ENCODE assay signal across 1 cellular context in genomic region chr17:38559025-38559879, GRCh38.
TF ChIP-seq lines count a peak whose summit lies in the region.

No MANE protein-coding gene starts in this region.

TF ChIP-seq in HepG2, 621 proteins besides CTCF, POLR2A, EP300 and RAD21 (continued from another document and continues in another):
- peak; percentile 14; the same call in 1 of the 2 replicates for TF ChIP-seq LCORL (IDR thresholded peaks at IDR 0.05)
- TF ChIP-seq LCORL (CRISPR knock-in tag; IDR thresholded peaks at IDR 0.05), result peak; percentile 81
- TF ChIP-seq SNAPC5 (CRISPR knock-in tag; IDR thresholded peaks at IDR 0.05; ENCODE audit: borderline replicate concordance), result no peak
- TF ChIP-seq CCDC6 (CRISPR knock-in tag; IDR thresholded peaks at IDR 0.05), result peak; percentile 79; the same call in 1 of the 2 replicates
- TF ChIP-seq FOXK2 (IDR thresholded peaks at IDR 0.05), result no peak
- TF ChIP-seq FOXO1 (CRISPR knock-in tag; IDR thresholded peaks at IDR 0.05), result no peak
- TF ChIP-seq ZNF430 (CRISPR knock-in tag; IDR thresholded peaks at IDR 0.05), result 0 out of 2 replicates have a peak, but pooled peaks have one; percentile 56
- TF ChIP-seq ZNF235 (CRISPR knock-in tag; IDR thresholded peaks at IDR 0.05; ENCODE audit: borderline replicate concordance), result no peak
- no peak for TF ChIP-seq ZNF512B (CRISPR knock-in tag; IDR thresholded peaks at IDR 0.05; ENCODE audit: borderline replicate concordance)
- TF ChIP-seq PAXIP1 (CRISPR knock-in tag; conservative IDR thresholded peaks at IDR 0.05), result peak; percentile 55; the same call in 1 of the 2 replicates
- TF ChIP-seq NFYC (CRISPR knock-in tag; IDR thresholded peaks at IDR 0.05), result no peak
- TF ChIP-seq CCAR2 (optimal IDR thresholded peaks at IDR 0.05; ENCODE audit: low read depth, low read length), result no peak
- no peak for TF ChIP-seq ADNP (CRISPR knock-in tag; IDR thresholded peaks at IDR 0.05)
- TF ChIP-seq, protein P1, sequence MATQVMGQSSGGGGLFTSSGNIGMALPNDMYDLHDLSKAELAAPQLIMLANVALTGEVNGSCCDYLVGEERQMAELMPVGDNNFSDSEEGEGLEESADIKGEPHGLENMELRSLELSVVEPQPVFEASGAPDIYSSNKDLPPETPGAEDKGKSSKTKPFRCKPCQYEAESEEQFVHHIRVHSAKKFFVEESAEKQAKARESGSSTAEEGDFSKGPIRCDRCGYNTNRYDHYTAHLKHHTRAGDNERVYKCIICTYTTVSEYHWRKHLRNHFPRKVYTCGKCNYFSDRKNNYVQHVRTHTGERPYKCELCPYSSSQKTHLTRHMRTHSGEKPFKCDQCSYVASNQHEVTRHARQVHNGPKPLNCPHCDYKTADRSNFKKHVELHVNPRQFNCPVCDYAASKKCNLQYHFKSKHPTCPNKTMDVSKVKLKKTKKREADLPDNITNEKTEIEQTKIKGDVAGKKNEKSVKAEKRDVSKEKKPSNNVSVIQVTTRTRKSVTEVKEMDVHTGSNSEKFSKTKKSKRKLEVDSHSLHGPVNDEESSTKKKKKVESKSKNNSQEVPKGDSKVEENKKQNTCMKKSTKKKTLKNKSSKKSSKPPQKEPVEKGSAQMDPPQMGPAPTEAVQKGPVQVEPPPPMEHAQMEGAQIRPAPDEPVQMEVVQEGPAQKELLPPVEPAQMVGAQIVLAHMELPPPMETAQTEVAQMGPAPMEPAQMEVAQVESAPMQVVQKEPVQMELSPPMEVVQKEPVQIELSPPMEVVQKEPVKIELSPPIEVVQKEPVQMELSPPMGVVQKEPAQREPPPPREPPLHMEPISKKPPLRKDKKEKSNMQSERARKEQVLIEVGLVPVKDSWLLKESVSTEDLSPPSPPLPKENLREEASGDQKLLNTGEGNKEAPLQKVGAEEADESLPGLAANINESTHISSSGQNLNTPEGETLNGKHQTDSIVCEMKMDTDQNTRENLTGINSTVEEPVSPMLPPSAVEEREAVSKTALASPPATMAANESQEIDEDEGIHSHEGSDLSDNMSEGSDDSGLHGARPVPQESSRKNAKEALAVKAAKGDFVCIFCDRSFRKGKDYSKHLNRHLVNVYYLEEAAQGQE (IDR thresholded peaks at IDR 0.05; ENCODE audit: borderline replicate concordance in 1 of 2, low read depth in 1 of 2, low read length in 2 of 2), result peak in 1 of 2 experiments; percentile 6; a peak in 1 of 4 replicates
- TF ChIP-seq ESRRA (CRISPR knock-in tag; IDR thresholded peaks at IDR 0.05; ENCODE audit: low read depth), result 0 out of 2 replicates have a peak, but pooled peaks have one; percentile 18
- no peak for TF ChIP-seq ZBTB26 (CRISPR knock-in tag; IDR thresholded peaks at IDR 0.05; ENCODE audit: borderline replicate concordance)
- TF ChIP-seq SMC3 (IDR thresholded peaks at IDR 0.05; ENCODE audit: low read length), result no peak
- no peak for TF ChIP-seq ZNF709 (CRISPR knock-in tag; IDR thresholded peaks at IDR 0.05)
- TF ChIP-seq LBX2 (CRISPR knock-in tag; IDR thresholded peaks at IDR 0.05; ENCODE audit: borderline replicate concordance), result no peak
- peak; percentile 34; the same call in 1 of the 2 replicates for TF ChIP-seq HDAC1 (CRISPR knock-in tag; IDR thresholded peaks at IDR 0.05)
- TF ChIP-seq BCLAF1 (IDR thresholded peaks at IDR 0.05), result no peak
- no peak for TF ChIP-seq ZNF569 (CRISPR knock-in tag; IDR thresholded peaks at IDR 0.05; ENCODE audit: borderline replicate concordance)
- TF ChIP-seq KAT8 (CRISPR knock-in tag; IDR thresholded peaks at IDR 0.05), result no peak; the same call in 1 of the 2 replicates
- no peak for TF ChIP-seq ZSCAN30 (CRISPR knock-in tag; IDR thresholded peaks at IDR 0.05)
- TF ChIP-seq ZNF225 (CRISPR knock-in tag; IDR thresholded peaks at IDR 0.05), result no peak
- TF ChIP-seq ZBTB38 (CRISPR knock-in tag; IDR thresholded peaks at IDR 0.05), result peak; percentile 83; the same call in 1 of the 2 replicates
- TF ChIP-seq ZNF136 (CRISPR knock-in tag; IDR thresholded peaks at IDR 0.05; ENCODE audit: low read depth), result no peak
- TF ChIP-seq, protein P2, sequence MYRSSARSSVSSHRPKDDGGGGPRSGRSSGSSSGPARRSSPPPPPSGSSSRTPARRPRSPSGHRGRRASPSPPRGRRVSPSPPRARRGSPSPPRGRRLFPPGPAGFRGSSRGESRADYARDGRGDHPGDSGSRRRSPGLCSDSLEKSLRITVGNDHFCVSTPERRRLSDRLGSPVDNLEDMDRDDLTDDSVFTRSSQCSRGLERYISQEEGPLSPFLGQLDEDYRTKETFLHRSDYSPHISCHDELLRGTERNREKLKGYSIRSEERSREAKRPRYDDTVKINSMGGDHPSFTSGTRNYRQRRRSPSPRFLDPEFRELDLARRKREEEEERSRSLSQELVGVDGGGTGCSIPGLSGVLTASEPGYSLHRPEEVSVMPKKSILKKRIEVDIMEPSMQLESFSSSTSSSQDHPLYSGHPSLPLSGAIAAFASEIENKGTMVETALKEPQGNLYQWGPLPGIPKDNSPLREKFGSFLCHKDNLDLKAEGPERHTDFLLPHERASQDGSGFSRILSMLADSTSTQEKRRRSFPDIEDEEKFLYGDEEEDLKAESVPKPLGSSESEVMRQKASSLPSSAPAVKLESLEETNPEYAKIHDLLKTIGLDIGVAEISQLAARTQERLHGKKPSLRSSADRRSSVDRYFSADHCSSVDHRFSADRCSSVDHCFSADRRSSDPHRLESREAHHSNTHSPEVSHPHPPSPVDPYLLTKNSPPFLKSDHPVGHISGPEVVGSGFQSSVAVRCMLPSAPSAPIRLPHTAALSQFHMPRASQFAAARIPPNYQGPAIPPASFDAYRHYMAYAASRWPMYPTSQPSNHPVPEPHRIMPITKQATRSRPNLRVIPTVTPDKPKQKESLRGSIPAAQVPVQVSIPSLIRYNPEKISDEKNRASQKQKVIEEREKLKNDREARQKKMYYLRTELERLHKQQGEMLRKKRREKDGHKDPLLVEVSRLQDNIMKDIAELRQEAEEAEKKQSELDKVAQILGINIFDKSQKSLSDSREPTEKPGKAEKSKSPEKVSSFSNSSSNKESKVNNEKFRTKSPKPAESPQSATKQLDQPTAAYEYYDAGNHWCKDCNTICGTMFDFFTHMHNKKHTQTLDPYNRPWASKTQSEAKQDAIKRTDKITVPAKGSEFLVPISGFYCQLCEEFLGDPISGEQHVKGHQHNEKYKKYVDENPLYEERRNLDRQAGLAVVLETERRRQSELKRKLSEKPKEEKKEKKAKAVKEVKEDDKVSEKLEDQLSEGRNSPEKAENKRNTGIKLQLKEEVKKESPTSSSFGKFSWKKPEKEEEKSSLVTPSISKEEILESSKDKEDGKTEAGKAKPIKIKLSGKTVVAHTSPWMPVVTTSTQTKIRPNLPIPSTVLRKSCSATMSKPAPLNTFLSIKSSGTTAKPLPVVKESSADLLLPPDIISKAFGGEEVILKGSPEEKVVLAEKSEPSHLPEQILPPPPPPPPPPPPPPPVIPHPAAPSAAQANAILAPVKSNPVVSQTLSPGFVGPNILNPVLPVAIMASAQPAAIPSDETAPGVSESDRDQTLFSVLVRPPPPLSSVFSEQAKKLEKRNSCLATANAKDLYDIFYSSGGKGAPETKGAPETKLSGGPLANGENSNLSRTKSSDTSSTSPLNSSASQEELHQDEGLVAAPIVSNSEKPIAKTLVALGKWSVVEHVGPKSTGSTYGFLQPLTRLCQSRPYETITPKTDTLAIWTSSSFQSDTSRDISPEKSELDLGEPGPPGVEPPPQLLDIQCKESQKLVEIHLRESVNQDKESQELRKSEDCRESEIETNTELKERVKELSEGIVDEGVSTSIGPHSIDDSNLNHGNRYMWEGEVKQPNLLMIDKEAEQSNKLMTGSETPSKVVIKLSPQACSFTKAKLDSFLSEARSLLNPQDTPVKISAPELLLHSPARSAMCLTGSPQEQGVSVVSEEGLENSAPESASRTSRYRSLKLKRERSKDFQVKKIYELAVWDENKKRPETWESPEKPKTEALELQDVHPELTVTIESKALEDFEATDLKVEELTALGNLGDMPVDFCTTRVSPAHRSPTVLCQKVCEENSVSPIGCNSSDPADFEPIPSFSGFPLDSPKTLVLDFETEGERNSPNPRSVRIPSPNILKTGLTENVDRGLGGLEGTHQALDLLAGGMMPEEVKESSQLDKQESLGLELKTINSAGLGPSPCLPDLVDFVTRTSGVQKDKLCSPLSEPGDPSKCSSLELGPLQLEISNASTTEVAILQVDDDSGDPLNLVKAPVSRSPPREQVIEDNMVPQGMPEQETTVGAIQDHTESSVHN (CRISPR knock-in tag; IDR thresholded peaks at IDR 0.05), result no peak
- TF ChIP-seq, protein P3, sequence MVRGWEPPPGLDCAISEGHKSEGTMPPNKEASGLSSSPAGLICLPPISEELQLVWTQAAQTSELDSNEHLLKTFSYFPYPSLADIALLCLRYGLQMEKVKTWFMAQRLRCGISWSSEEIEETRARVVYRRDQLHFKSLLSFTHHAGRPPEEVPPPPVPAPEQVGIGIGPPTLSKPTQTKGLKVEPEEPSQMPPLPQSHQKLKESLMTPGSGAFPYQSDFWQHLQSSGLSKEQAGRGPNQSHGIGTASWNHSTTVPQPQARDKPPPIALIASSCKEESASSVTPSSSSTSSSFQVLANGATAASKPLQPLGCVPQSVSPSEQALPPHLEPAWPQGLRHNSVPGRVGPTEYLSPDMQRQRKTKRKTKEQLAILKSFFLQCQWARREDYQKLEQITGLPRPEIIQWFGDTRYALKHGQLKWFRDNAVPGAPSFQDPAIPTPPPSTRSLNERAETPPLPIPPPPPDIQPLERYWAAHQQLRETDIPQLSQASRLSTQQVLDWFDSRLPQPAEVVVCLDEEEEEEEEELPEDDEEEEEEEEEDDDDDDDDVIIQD (CRISPR knock-in tag; IDR thresholded peaks at IDR 0.05; ENCODE audit: low read depth), result 0 out of 2 replicates have a peak, but pooled peaks have one; percentile 20
- no peak for TF ChIP-seq SNRNP70 (IDR thresholded peaks at IDR 0.05; ENCODE audit: low read depth, low read length)
